Comparison of ENCODE assay signal across 17 cellular contexts in genomic region chr3:126109146-126109859, GRCh38. TPM values are rescaled to one million over a fixed set of nuclear protein-coding genes. Genes with fewer than 3 reads are reported as not detected.
DNase-seq lines count a peak whose midpoint lies in the region; ATAC-seq and TF ChIP-seq lines count a peak whose summit lies in the region.
"Had no signal": no experiment of that assay in that cellular context is flagged by ENCODE, and none has a peak within 500 bp of the region (broad histone marks: within the 10 kb centered on the region; RNA-seq: fewer than 3 reads in every experiment).

No MANE protein-coding gene starts in this region.

- H3K27me3 Mint-ChIP-seq in natural killer cell treated with Interleukin-12 subunit alpha and Interleukin-12 subunit beta and Interleukin-15 and Interleukin-18, amount 100 ng/mL, for 72 hours, result no peaks in the 10 kb centered on the region

- ATAC-seq in natural killer cell treated with Interleukin-12 subunit alpha and Interleukin-12 subunit beta and Interleukin-15 and Interleukin-18, amount 100 ng/mL, for 72 hours, result no peak
- ATAC-seq in GM21526 (IDR thresholded peaks at IDR 0.05; ENCODE audit: low FRiP score, unreplicated experiment), result no peak
- ATAC-seq: Panc1, Right ventricle myocardium inferior had no signal

- DNase-seq in D341Med (ENCODE audit: low spot score), result peak; percentile 10
- peak; percentile 9 for DNase-seq in colonic mucosa
- DNase-seq in natural killer cell treated with Interleukin-12 subunit alpha and Interleukin-12 subunit beta and Interleukin-15 and Interleukin-18, amount 100 ng/mL, for 72 hours (ENCODE audit: low spot score), result peak; percentile 41
- peak; percentile 67 for DNase-seq in spleen
- no peak for DNase-seq in NCI-H524 (lab: John Stamatoyannopoulos, UW)
- DNase-seq in NCI-H2107 (lab: John Stamatoyannopoulos, UW), result no peak
- DNase-seq: IMR-90, Karpas-422, MM.1S, NCI-H1105, NCI-H1694, NCI-H2227 treated with DMSO at 0.1 percent for 48 hours, NCI-H524 treated with DMSO at 0.1 percent for 48 hours had no signal

- H3K4me1 Mint-ChIP-seq in natural killer cell treated with Interleukin-12 subunit alpha and Interleukin-12 subunit beta and Interleukin-15 and Interleukin-18, amount 100 ng/mL, for 72 hours (ENCODE audit: low read depth in 2 of 2), result no peaks in the 10 kb centered on the region

- intact Hi-C loops in colonic mucosa (cut with DNase I), result no loop called here
- intact Hi-C loops in spleen (cut with DNase I; ENCODE audit: low total_unique reads), result no loop called here

- WGBS in spleen, 5 donors, result 87 to 92% (median 89%) methylated on average over 13 of the region's 13 CpGs

- TF ChIP-seq POLR2A in spleen (IDR thresholded peaks at IDR 0.05), result no peak

- no peaks in the 10 kb centered on the region for H3K9me3 ChIP-seq in colonic mucosa
- no peaks in the 10 kb centered on the region for H3K9me3 ChIP-seq in spleen

- no peak overlapping the region for H3K27ac ChIP-seq in colonic mucosa
- H3K27ac ChIP-seq in spleen, result no peak overlapping the region
- H3K27ac ChIP-seq: C4-2B had no signal

- H3K27me3 ChIP-seq in colonic mucosa, result no peaks in the 10 kb centered on the region
- H3K27me3 ChIP-seq in spleen (replicated peaks in 1 of 7), result no peaks in the 10 kb centered on the region

- no peak overlapping the region for H3K9ac ChIP-seq in colonic mucosa (ENCODE audit: low read depth in 2 of 2, low read length in 2 of 2)

- no peaks in the 10 kb centered on the region for H3K36me3 ChIP-seq in colonic mucosa
- H3K36me3 ChIP-seq in spleen, result no peaks in the 10 kb centered on the region

- no peak overlapping the region for H3K27ac Mint-ChIP-seq in natural killer cell treated with Interleukin-12 subunit alpha and Interleukin-12 subunit beta and Interleukin-15 and Interleukin-18, amount 100 ng/mL, for 72 hours

- H3K9me3 Mint-ChIP-seq in natural killer cell treated with Interleukin-12 subunit alpha and Interleukin-12 subunit beta and Interleukin-15 and Interleukin-18, amount 100 ng/mL, for 72 hours, result no peaks in the 10 kb centered on the region

- TF ChIP-seq CTCF in colonic mucosa (IDR thresholded peaks at IDR 0.05), result no peak
- TF ChIP-seq CTCF in spleen (IDR thresholded peaks at IDR 0.05 in 8 of 11, conservative IDR thresholded peaks at IDR 0.05 in 3 of 11), result no peak

- no peak overlapping the region for H3K4me3 Mint-ChIP-seq in natural killer cell treated with Interleukin-12 subunit alpha and Interleukin-12 subunit beta and Interleukin-15 and Interleukin-18, amount 100 ng/mL, for 72 hours

- H3K36me3 Mint-ChIP-seq in natural killer cell treated with Interleukin-12 subunit alpha and Interleukin-12 subunit beta and Interleukin-15 and Interleukin-18, amount 100 ng/mL, for 72 hours, result no peaks in the 10 kb centered on the region

- H3K4me3 ChIP-seq in colonic mucosa (no peak overlapping the region), spleen (no peak overlapping the region)

- H3K4me1 ChIP-seq in colonic mucosa (no peaks in the 10 kb centered on the region), spleen (no peaks in the 10 kb centered on the region)

RNA-seq across cellular contexts. Expression of gene SLC41A3, which starts 25.4 kb away (rescaled TPM):
- total RNA-seq in colonic mucosa, result 10 to 100 TPM; 27.6 to 33.1 TPM
- 10 to 100 TPM; 30.4 to 36.4 TPM for total RNA-seq in natural killer cell treated with Interleukin-12 subunit alpha and Interleukin-12 subunit beta and Interleukin-15 and Interleukin-18, amount 100 ng/mL, for 72 hours
- total RNA-seq in spleen, result 10 to 100 TPM; 28.9 to 43.7 (median 35.7) TPM
- polyA plus RNA-seq in spleen, result 10 to 100 TPM; 16.3 to 19.9 (median 19.4) TPM

Comparison
In these comparisons a context has a peak if more than half of its experiments do, and no peak if none do; other contexts are left out.
1. DNase-seq: peak in D341Med (single experiment), colonic mucosa (single experiment), natural killer cell treated with Interleukin-12 subunit alpha and Interleukin-12 subunit beta and Interleukin-15 and Interleukin-18, amount 100 ng/mL, for 72 hours (single experiment) and spleen (single experiment); none in NCI-H524 (0 of 2) and NCI-H2107 (single experiment).